ENCODE assay signal across 29 cellular contexts in genomic region chr2:71166812-71167211, GRCh38. TPM values are rescaled to one million over a fixed set of nuclear protein-coding genes. Genes with fewer than 3 reads are reported as not detected.
DNase-seq lines count a peak whose midpoint lies in the region; ATAC-seq, FAIRE-seq and TF ChIP-seq lines count a peak whose summit lies in the region.
"Had no signal": no experiment of that assay in that cellular context is flagged by ENCODE, and none has a peak within 500 bp of the region (broad histone marks: within the 10 kb centered on the region; RNA-seq: fewer than 3 reads in every experiment).

No MANE protein-coding gene starts in this region.

- no peak overlapping the region for H3K27ac Mint-ChIP-seq in activated CD8-positive, alpha-beta T cell treated with anti-CD3 and anti-CD28 coated beads for 36 hours
- H3K27ac Mint-ChIP-seq in activated CD8-positive, alpha-beta T cell treated with anti-CD3 and anti-CD28 coated beads, Interleukin-2, amount 10 ng/mL, durations not matched to agents 7 days and 5 days = no peak overlapping the region
- no peak overlapping the region for H3K27ac Mint-ChIP-seq in stimulated activated effector memory CD8-positive, alpha-beta T cell treated with anti-CD3 and anti-CD28 coated beads, Interleukin-12 subunit alpha, Interleukin-12 subunit beta, amount 100 ng/mL, for 72 hours
- H3K27ac Mint-ChIP-seq: memory B cell, neural progenitor cell, WTC11 had no signal

- 0 to 8% methylated on average over 3 of the region's 3 CpGs for WGBS in GM23248 (ENCODE audit: low coverage in 1 of 2, low lambda C conversion rate in 2 of 2, missing lambda C conversion rate in 2 of 2), 2 experiments
- 0% methylated on average over 3 of the region's 3 CpGs for WGBS in K562 (ENCODE audit: insufficient coverage, low coverage, missing lambda C conversion rate)

- H3K79me2 ChIP-seq in GM23248 (ENCODE audit: insufficient read depth) (no peaks in the 10 kb centered on the region), K562 (ENCODE audit: control insufficient read depth, insufficient read depth, low read length) (no peaks in the 10 kb centered on the region)

- no peak for TF ChIP-seq EP300 in K562 (IDR thresholded peaks at IDR 0.05; ENCODE audit: low read length)

- H2AFZ ChIP-seq in GM23248 (no peak overlapping the region), K562 (ENCODE audit: low read depth, low read length) (no peak overlapping the region)
- H2AFZ ChIP-seq: neural progenitor cell had no signal

- no peaks in the 10 kb centered on the region for H3K9me2 ChIP-seq in GM23248 (ENCODE audit: insufficient read depth)

- POLR2A ChIA-PET in activated CD8-positive, alpha-beta T cell treated with anti-CD3 and anti-CD28 coated beads for 36 hours (lab: Charles Lee) = no interaction called here
- POLR2A ChIA-PET in activated CD8-positive, alpha-beta T cell treated with anti-CD3 and anti-CD28 coated beads, Interleukin-2, amount 10 ng/mL, durations not matched to agents 7 days and 5 days (lab: Charles Lee) = no interaction called here
- POLR2A ChIA-PET in K562 (lab: Yijun Ruan, JAX) = interaction anchor here (1.1 kb wide), 1 partner anchor 17 kb away, joined by 5 read pairs; no protein-coding TSS in a partner anchor

- CTCF ChIA-PET in activated CD8-positive, alpha-beta T cell treated with anti-CD3 and anti-CD28 coated beads for 36 hours (lab: Charles Lee) = no interaction called here
- CTCF ChIA-PET in activated CD8-positive, alpha-beta T cell treated with anti-CD3 and anti-CD28 coated beads, Interleukin-2, amount 10 ng/mL, durations not matched to agents 7 days and 5 days (lab: Charles Lee) = no interaction called here
- CTCF ChIA-PET in K562 (lab: Yijun Ruan, JAX; ENCODE audit: low intra/inter-chr PET ratio) = no interaction called here

- no peak overlapping the region for H3K4me3 Mint-ChIP-seq in activated CD8-positive, alpha-beta T cell treated with anti-CD3 and anti-CD28 coated beads for 36 hours
- no peak overlapping the region for H3K4me3 Mint-ChIP-seq in activated CD8-positive, alpha-beta T cell treated with anti-CD3 and anti-CD28 coated beads, Interleukin-2, amount 10 ng/mL, durations not matched to agents 7 days and 5 days
- H3K4me3 Mint-ChIP-seq in stimulated activated effector memory CD8-positive, alpha-beta T cell treated with anti-CD3 and anti-CD28 coated beads, Interleukin-12 subunit alpha, Interleukin-12 subunit beta, amount 100 ng/mL, for 72 hours = no peak overlapping the region
- H3K4me3 Mint-ChIP-seq: memory B cell, neural progenitor cell, WTC11 had no signal

- H3K4me1 ChIP-seq in GM23248 (ENCODE audit: insufficient read depth) (peaks cover 9% of the 10 kb centered on the region), K562 (replicated peaks in 1 of 2; ENCODE audit: control insufficient read depth in 2 of 2, insufficient read depth in 2 of 2, low read length in 2 of 2) (no peaks in the 10 kb centered on the region)
- H3K4me1 ChIP-seq: tibial nerve had no signal

- no peaks in the 10 kb centered on the region for H3K36me3 ChIP-seq in GM23248 (ENCODE audit: low read depth)
- H3K36me3 ChIP-seq in K562 (ENCODE audit: control insufficient read depth, insufficient read depth, low read length) = no peaks in the 10 kb centered on the region
- H3K36me3 ChIP-seq: brain microvascular endothelial cell, neural progenitor cell, tibial nerve had no signal

- FAIRE-seq in K562 (lab: Jason Lieb, UNC) = no peak

- intact Hi-C loops in activated CD8-positive, alpha-beta T cell treated with anti-CD3 and anti-CD28 coated beads for 36 hours (cut with micrococcal nuclease) = no loop called here
- intact Hi-C loops in K562 (cut with micrococcal nuclease) = no loop called here

- H3K9ac ChIP-seq in GM23248 (no peak overlapping the region), K562 (ENCODE audit: insufficient read depth in 1 of 2, low read depth in 2 of 2, low read length in 2 of 2) (no peak overlapping the region)
- H3K9ac ChIP-seq: neural progenitor cell had no signal

- no peaks in the 10 kb centered on the region for H3K36me3 Mint-ChIP-seq in activated CD8-positive, alpha-beta T cell treated with anti-CD3 and anti-CD28 coated beads for 36 hours (ENCODE audit: low read depth)
- H3K36me3 Mint-ChIP-seq in activated CD8-positive, alpha-beta T cell treated with anti-CD3 and anti-CD28 coated beads, Interleukin-2, amount 10 ng/mL, durations not matched to agents 7 days and 5 days (ENCODE audit: low read depth) = no peaks in the 10 kb centered on the region
- H3K36me3 Mint-ChIP-seq in stimulated activated effector memory CD8-positive, alpha-beta T cell treated with anti-CD3 and anti-CD28 coated beads, Interleukin-12 subunit alpha, Interleukin-12 subunit beta, amount 100 ng/mL, for 72 hours = no peaks in the 10 kb centered on the region
- H3K36me3 Mint-ChIP-seq: memory B cell, neural progenitor cell, WTC11 had no signal

- H4K20me1 ChIP-seq in GM23248 (ENCODE audit: insufficient read depth) (no peaks in the 10 kb centered on the region), K562 (replicated peaks; ENCODE audit: control insufficient read depth, insufficient read depth, low read length) (no peaks in the 10 kb centered on the region)

- H3K27me3 ChIP-seq in GM23248 (replicated peaks; ENCODE audit: insufficient read depth) (no peaks in the 10 kb centered on the region), K562 (ENCODE audit: control insufficient read depth in 2 of 2, insufficient read depth in 2 of 2, low read length in 2 of 2) (peaks cover 0 to 20% of the 10 kb centered on the region in 2 experiments; a peak in 4 of 5 replicates)
- H3K27me3 ChIP-seq: brain microvascular endothelial cell, neural progenitor cell, tibial nerve had no signal

- H3K27me3 Mint-ChIP-seq in activated CD8-positive, alpha-beta T cell treated with anti-CD3 and anti-CD28 coated beads for 36 hours = peaks cover 10% of the 10 kb centered on the region
- H3K27me3 Mint-ChIP-seq in activated CD8-positive, alpha-beta T cell treated with anti-CD3 and anti-CD28 coated beads, Interleukin-2, amount 10 ng/mL, durations not matched to agents 7 days and 5 days (ENCODE audit: low read depth) = peaks cover 12% of the 10 kb centered on the region

- H3K4me2 ChIP-seq in GM23248 (ENCODE audit: unreplicated experiment) = peak overlapping the region; percentile 6
- H3K4me2 ChIP-seq in K562 (ENCODE audit: insufficient read depth, low read length) = no peak overlapping the region
- H3K4me2 ChIP-seq: neural progenitor cell had no signal

- no peaks in the 10 kb centered on the region for H3K9me1 ChIP-seq in K562 (ENCODE audit: control insufficient read depth, insufficient read depth, low read length)

- in situ Hi-C loops in GM23248 (cut with MboI) (no loop called here), K562 (cut with MboI) (no loop called here)

- no TSS peak for BruUV-seq in K562 (replicated peaks; lab: Mats Ljungman, UMichigan)

- no peak for TF ChIP-seq RAD21 in K562 (CRISPR knock-in tag; conservative IDR thresholded peaks at IDR 0.05 in 1 of 2, IDR thresholded peaks at IDR 0.05 in 1 of 2)

- DNase-seq in activated CD8-positive, alpha-beta T cell treated with anti-CD3 and anti-CD28 coated beads for 36 hours = peak; percentile 29
- DNase-seq in activated CD8-positive, alpha-beta T cell treated with anti-CD3 and anti-CD28 coated beads, Interleukin-2, amount 10 ng/mL, durations not matched to agents 7 days and 5 days = no peak
- DNase-seq in GM23248 = peak; percentile 76
- DNase-seq in K562 (ENCODE audit: extremely low read depth in 1 of 4, low spot score in 3 of 4) = no peak
- no peak for DNase-seq in stimulated activated effector memory CD8-positive, alpha-beta T cell treated with anti-CD3 and anti-CD28 coated beads, Interleukin-12 subunit alpha, Interleukin-12 subunit beta, amount 100 ng/mL, for 72 hours (ENCODE audit: low spot score in 2 of 2)
- no peak for DNase-seq in HuH-7 (ENCODE audit: low spot score)
- no peak for DNase-seq in NAMALWA (ENCODE audit: low spot score)
- DNase-seq: ACHN; activated CD4-positive, alpha-beta T cell treated with anti-CD3 and anti-CD28 coated beads, Interleukin-2, amount 50 U/mL, for 48 hours; activated naive CD4-positive, alpha-beta T cell treated with Interleukin-2 at 50 U/mL for 16 hours; amniotic stem cell; brain microvascular endothelial cell; DMS53; GF-D8; Kasumi-1; NCI-H1048; NCI-H187; NCI-H2171 treated with DMSO at 0.1 percent for 48 hours; NCI-H510A treated with DMSO at 0.1 percent for 48 hours; NK-92 treated with Interleukin-12 subunit alpha and Interleukin-12 subunit beta, amount 100 ng/mL, for 24 hours; SIG-M5 had no signal

- TF ChIP-seq POLR2A in K562 (conservative IDR thresholded peaks at IDR 0.05) = no peak

- H3F3A ChIP-seq in GM23248 (ENCODE audit: insufficient read depth) = no peaks in the 10 kb centered on the region

- ATAC-seq in activated CD8-positive, alpha-beta T cell treated with anti-CD3 and anti-CD28 coated beads for 36 hours = peak; percentile 60
- no peak for ATAC-seq in activated CD8-positive, alpha-beta T cell treated with anti-CD3 and anti-CD28 coated beads, Interleukin-2, amount 10 ng/mL, durations not matched to agents 7 days and 5 days
- ATAC-seq in K562 (no peak), HG03097 (IDR thresholded peaks at IDR 0.05; ENCODE audit: low FRiP score, unreplicated experiment) (no peak)
- ATAC-seq in stimulated activated effector memory CD8-positive, alpha-beta T cell treated with anti-CD3 and anti-CD28 coated beads, Interleukin-12 subunit alpha, Interleukin-12 subunit beta, amount 100 ng/mL, for 72 hours = peak; percentile 64
- ATAC-seq: left lobe of liver, Panc1, sciatic nerve, WTC11 had no signal

- H3K4me3 ChIP-seq in GM23248 = no peak overlapping the region
- no peak overlapping the region for H3K4me3 ChIP-seq in K562
- H3K4me3 ChIP-seq: neural progenitor cell, tibial nerve had no signal

- no peaks in the 10 kb centered on the region for H3K4me1 Mint-ChIP-seq in activated CD8-positive, alpha-beta T cell treated with anti-CD3 and anti-CD28 coated beads for 36 hours (ENCODE audit: low read depth)
- H3K4me1 Mint-ChIP-seq in activated CD8-positive, alpha-beta T cell treated with anti-CD3 and anti-CD28 coated beads, Interleukin-2, amount 10 ng/mL, durations not matched to agents 7 days and 5 days (ENCODE audit: low read depth) = no peaks in the 10 kb centered on the region
- H3K4me1 Mint-ChIP-seq in stimulated activated effector memory CD8-positive, alpha-beta T cell treated with anti-CD3 and anti-CD28 coated beads, Interleukin-12 subunit alpha, Interleukin-12 subunit beta, amount 100 ng/mL, for 72 hours = no peaks in the 10 kb centered on the region
- H3K4me1 Mint-ChIP-seq: memory B cell had no signal

- no peak for TF ChIP-seq CTCF in activated CD8-positive, alpha-beta T cell treated with anti-CD3 and anti-CD28 coated beads for 36 hours (IDR thresholded peaks at IDR 0.05)
- no peak for TF ChIP-seq CTCF in K562 (IDR thresholded peaks at IDR 0.05 in 2 of 3, conservative IDR thresholded peaks at IDR 0.05 in 1 of 3; ENCODE audit: insufficient read depth in 2 of 3, low read depth in 1 of 3, low read length in 3 of 3)

- H3K9me3 Mint-ChIP-seq in activated CD8-positive, alpha-beta T cell treated with anti-CD3 and anti-CD28 coated beads for 36 hours = no peaks in the 10 kb centered on the region
- H3K9me3 Mint-ChIP-seq in activated CD8-positive, alpha-beta T cell treated with anti-CD3 and anti-CD28 coated beads, Interleukin-2, amount 10 ng/mL, durations not matched to agents 7 days and 5 days (ENCODE audit: insufficient read depth) = no peaks in the 10 kb centered on the region
- H3K9me3 Mint-ChIP-seq in stimulated activated effector memory CD8-positive, alpha-beta T cell treated with anti-CD3 and anti-CD28 coated beads, Interleukin-12 subunit alpha, Interleukin-12 subunit beta, amount 100 ng/mL, for 72 hours = no peaks in the 10 kb centered on the region
- H3K9me3 Mint-ChIP-seq: memory B cell, neural progenitor cell had no signal

- no peaks in the 10 kb centered on the region for H3K9me3 ChIP-seq in GM23248 (ENCODE audit: low read depth)
- no peaks in the 10 kb centered on the region for H3K9me3 ChIP-seq in K562 (replicated peaks; ENCODE audit: control insufficient read depth, insufficient read depth, low read depth, low read length)
- H3K9me3 ChIP-seq: tibial nerve had no signal

- H3K27ac ChIP-seq in GM23248 (no peak overlapping the region), K562 (ENCODE audit: extremely low read depth, low read depth, low read length) (no peak overlapping the region)
- H3K27ac ChIP-seq: brain microvascular endothelial cell, neural progenitor cell, tibial nerve had no signal

RNA-seq across cellular contexts. Expression of gene MPHOSPH10, which starts 36.4 kb away (rescaled TPM):
- total RNA-seq in activated CD8-positive, alpha-beta T cell treated with anti-CD3 and anti-CD28 coated beads for 36 hours = 10 to 100 TPM; 41.7 to 47.0 TPM
- total RNA-seq in activated CD8-positive, alpha-beta T cell treated with anti-CD3 and anti-CD28 coated beads, Interleukin-2, amount 10 ng/mL, durations not matched to agents 7 days and 5 days = 10 to 100 TPM; 39.9 to 40.1 TPM
- 18.8 and 18.9 TPM in 2 replicates for total RNA-seq in GM23248 (2014; rRNA removed; shearing (Covaris generic))
- polyA plus RNA-seq in GM23248 (2016; fragmentation: Nextera tagmentation; extraction: Ambion mirVana) (26.4 and 26.6 TPM in 2 replicates), K562 (2011; rRNA removed) (23.8 and 40.2 TPM in 2 replicates), K562 (2014; fragmentation: Illumina TruSeq; extraction: Trizol) (67.2 and 83.6 TPM in 2 replicates), K562 (2014; fragmentation: Nextera tagmentation; extraction: Ambion mirVana) (10 to 100 TPM; 36.8 to 56.3 TPM), K562 (2014; rRNA removed) (74.8 and 83.7 TPM in 2 replicates)
- total RNA-seq in K562 (2011; cell fraction: chromatin; rRNA removed; ENCODE audit: low replicate concordance) = 27.7 and 84.8 TPM in 2 replicates
- total RNA-seq in K562 (2011; cell fraction: nucleolus; rRNA removed) = 18.7 and 18.9 TPM in 2 replicates
- total RNA-seq in K562 (2011; cell fraction: nucleoplasm; rRNA removed) = 37.2 and 63.7 TPM in 2 replicates
- total RNA-seq in K562 (2014; rRNA removed) (55.9 and 66.6 TPM in 2 replicates), K562 (2014; rRNA removed; fragmentation: Illumina TruSeq; extraction: Trizol) (58.5 and 65.3 TPM in 2 replicates), K562 (2015; rRNA removed; fragmentation: Illumina TruSeq; extraction: Trizol) (63.7 and 71.7 TPM in 2 replicates), K562 (2021) (52.1 and 53.4 TPM in 2 replicates)
- polyA plus RNA-seq in K562 (2011; cell fraction: cytosol; rRNA removed) = 3.5 and 5.5 TPM in 2 replicates
- polyA plus RNA-seq in K562 (2011; cell fraction: nucleus; rRNA removed) = 21.4 and 28.4 TPM in 2 replicates
- 21.9 and 44.7 TPM in 2 replicates for polyA plus RNA-seq in K562 (2012)
- 32.1 and 37.6 TPM in 2 replicates for polyA minus RNA-seq in K562 (2011; rRNA and poly(A)+ RNA removed)
- polyA minus RNA-seq in K562 (2011; cell fraction: cytosol; rRNA and poly(A)+ RNA removed) = 12.6 and 30.7 TPM in 2 replicates
- 21.9 and 25.9 TPM in 2 replicates for polyA minus RNA-seq in K562 (2011; cell fraction: nucleus; rRNA and poly(A)+ RNA removed)

RNA-seq across cellular contexts. Expression of gene MCEE, which starts 36.8 kb away (rescaled TPM):
- total RNA-seq in activated CD8-positive, alpha-beta T cell treated with anti-CD3 and anti-CD28 coated beads for 36 hours = 10 to 100 TPM; 13.8 to 14.0 TPM
- total RNA-seq in activated CD8-positive, alpha-beta T cell treated with anti-CD3 and anti-CD28 coated beads, Interleukin-2, amount 10 ng/mL, durations not matched to agents 7 days and 5 days = 10 to 100 TPM; 12.4 to 14.7 TPM
- total RNA-seq in GM23248 (2014; rRNA removed; shearing (Covaris generic)) = 16.5 and 21.1 TPM in 2 replicates
- polyA plus RNA-seq in GM23248 (2016; fragmentation: Nextera tagmentation; extraction: Ambion mirVana) (30.6 and 33.3 TPM in 2 replicates), K562 (2011; rRNA removed) (29.1 and 29.9 TPM in 2 replicates), K562 (2014; fragmentation: Illumina TruSeq; extraction: Trizol) (19.1 and 19.8 TPM in 2 replicates), K562 (2014; fragmentation: Nextera tagmentation; extraction: Ambion mirVana) (10 to 100 TPM; 43.8 to 49.1 TPM), K562 (2014; rRNA removed) (25.6 and 28.2 TPM in 2 replicates)
- 61.3 and 74.5 TPM in 2 replicates for total RNA-seq in K562 (2011; cell fraction: chromatin; rRNA removed; ENCODE audit: low replicate concordance)
- total RNA-seq in K562 (2011; cell fraction: nucleolus; rRNA removed) = 34.5 and 45.0 TPM in 2 replicates
- 42.9 and 46.5 TPM in 2 replicates for total RNA-seq in K562 (2011; cell fraction: nucleoplasm; rRNA removed)
- total RNA-seq in K562 (2014; rRNA removed) (15.6 and 19.8 TPM in 2 replicates), K562 (2014; rRNA removed; fragmentation: Illumina TruSeq; extraction: Trizol) (24.5 and 25.9 TPM in 2 replicates), K562 (2015; rRNA removed; fragmentation: Illumina TruSeq; extraction: Trizol) (17.8 and 18.6 TPM in 2 replicates), K562 (2021) (17.8 and 19.1 TPM in 2 replicates)
- polyA plus RNA-seq in K562 (2011; cell fraction: cytosol; rRNA removed) = 9.3 and 12.8 TPM in 2 replicates
- polyA plus RNA-seq in K562 (2011; cell fraction: nucleus; rRNA removed) = 32.9 and 37.3 TPM in 2 replicates
- polyA plus RNA-seq in K562 (2012) = 16.7 and 17.9 TPM in 2 replicates
- 9.7 and 10.7 TPM in 2 replicates for polyA minus RNA-seq in K562 (2011; rRNA and poly(A)+ RNA removed)
- polyA minus RNA-seq in K562 (2011; cell fraction: cytosol; rRNA and poly(A)+ RNA removed) = 6.4 and 6.8 TPM in 2 replicates
- 16.4 and 25.4 TPM in 2 replicates for polyA minus RNA-seq in K562 (2011; cell fraction: nucleus; rRNA and poly(A)+ RNA removed)

Comparison
In these comparisons a context has a peak if more than half of its experiments do, and no peak if none do; other contexts are left out.
1. ATAC-seq: peak in activated CD8-positive, alpha-beta T cell treated with anti-CD3 and anti-CD28 coated beads for 36 hours (single experiment) and stimulated activated effector memory CD8-positive, alpha-beta T cell treated with anti-CD3 and anti-CD28 coated beads, Interleukin-12 subunit alpha, Interleukin-12 subunit beta, amount 100 ng/mL, for 72 hours (single experiment); none in activated CD8-positive, alpha-beta T cell treated with anti-CD3 and anti-CD28 coated beads, Interleukin-2, amount 10 ng/mL, durations not matched to agents 7 days and 5 days (single experiment), K562 (single experiment) and HG03097 (single experiment).
2. DNase-seq: peak in activated CD8-positive, alpha-beta T cell treated with anti-CD3 and anti-CD28 coated beads for 36 hours (single experiment) and GM23248 (single experiment); none in activated CD8-positive, alpha-beta T cell treated with anti-CD3 and anti-CD28 coated beads, Interleukin-2, amount 10 ng/mL, durations not matched to agents 7 days and 5 days (single experiment), K562 (0 of 4), stimulated activated effector memory CD8-positive, alpha-beta T cell treated with anti-CD3 and anti-CD28 coated beads, Interleukin-12 subunit alpha, Interleukin-12 subunit beta, amount 100 ng/mL, for 72 hours (0 of 2), HuH-7 (single experiment) and NAMALWA (single experiment).